Comparison of ENCODE assay signal across 30 cellular contexts in the genomic region with DNA sequence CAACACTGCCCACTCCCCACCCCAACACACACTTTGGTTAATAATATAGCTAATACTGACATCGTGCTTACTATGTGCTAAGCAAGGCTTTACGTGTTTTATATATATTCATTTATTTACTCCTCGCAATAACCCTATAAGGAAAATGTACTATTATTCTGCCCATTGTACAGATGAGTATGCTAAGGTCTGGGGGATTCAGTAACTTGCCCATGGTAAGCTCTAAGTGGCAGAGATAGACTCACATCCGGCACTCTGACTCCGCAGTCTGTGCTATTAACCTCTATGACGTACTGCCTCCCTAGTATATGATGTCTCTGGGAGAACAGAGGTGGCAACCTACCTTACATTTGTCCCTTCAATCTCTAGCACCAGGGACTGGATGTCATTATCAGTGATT.
"Had no signal": no experiment of that assay in that cellular context is flagged by ENCODE, and none has a peak within 500 bp of the region (broad histone marks: within the 10 kb centered on the region; RNA-seq: fewer than 3 reads in every experiment).

No MANE protein-coding gene starts in this region.

- ATAC-seq: activated naive CD8-positive, alpha-beta T cell treated with anti-CD3 and anti-CD28 coated beads, Interleukin-2, amount 50 U/mL, for 24 hours; naive thymus-derived CD4-positive, alpha-beta T cell; stimulated activated naive B cell treated with anti-CD40 and anti-IgM and Interleukin-4, amounts not matched to agents 10 μg/mL and 1 μg/mL and 100 μg/mL, for 72 hours had no signal

- H3K4me3 Mint-ChIP-seq: activated CD4-positive, alpha-beta memory T cell treated with anti-CD3 and anti-CD28 coated beads for 36 hours; activated CD4-positive, alpha-beta T cell treated with anti-CD3 and anti-CD28 coated beads, Interleukin-2, amount 10 ng/mL, durations not matched to agents 24 days and 14 days; activated naive CD4-positive, alpha-beta T cell treated with anti-CD3 and anti-CD28 coated beads, Interleukin-2, amount 50 U/mL, for 24 hours; activated naive CD8-positive, alpha-beta T cell treated with anti-CD3 and anti-CD28 coated beads, Interleukin-2, amount 50 U/mL, for 24 hours; activated T-cell treated with anti-CD3 and anti-CD28 coated beads, Interleukin-2, amount 50 U/mL, for 24 hours; mesothelial cell of epicardium; naive thymus-derived CD4-positive, alpha-beta T cell; stimulated activated naive B cell treated with anti-CD40 and anti-IgM and Interleukin-4, amounts not matched to agents 10 μg/mL and 1 μg/mL and 100 μg/mL, for 72 hours; T-helper 1 cell treated with Interleukin-12 subunit alpha and Interleukin-12 subunit beta and Interleukin-4 antibody, amounts not matched to agents 30 μg/mL and 1 μg/mL, for 36 hours had no signal

- H3K36me3 ChIP-seq: ovary had no signal

- H3K27me3 Mint-ChIP-seq: activated CD4-positive, alpha-beta memory T cell treated with anti-CD3 and anti-CD28 coated beads for 36 hours; activated CD4-positive, alpha-beta T cell treated with anti-CD3 and anti-CD28 coated beads, Interleukin-2, amount 10 ng/mL, durations not matched to agents 24 days and 14 days; activated naive CD4-positive, alpha-beta T cell treated with anti-CD3 and anti-CD28 coated beads, Interleukin-2, amount 50 U/mL, for 24 hours; activated naive CD8-positive, alpha-beta T cell treated with anti-CD3 and anti-CD28 coated beads, Interleukin-2, amount 50 U/mL, for 24 hours; activated T-cell treated with anti-CD3 and anti-CD28 coated beads, Interleukin-2, amount 50 U/mL, for 24 hours; naive thymus-derived CD4-positive, alpha-beta T cell; progenitor cell of endocrine pancreas; stimulated activated naive B cell treated with anti-CD40 and anti-IgM and Interleukin-4, amounts not matched to agents 10 μg/mL and 1 μg/mL and 100 μg/mL, for 72 hours had no signal

- H3K27ac ChIP-seq: ovary, stomach, suprapubic skin, tibial artery had no signal

- FAIRE-seq: bronchial epithelial cell, colon, small intestine had no signal

- H3K9me3 Mint-ChIP-seq: activated CD4-positive, alpha-beta memory T cell treated with anti-CD3 and anti-CD28 coated beads for 36 hours; activated CD4-positive, alpha-beta T cell treated with anti-CD3 and anti-CD28 coated beads, Interleukin-2, amount 10 ng/mL, durations not matched to agents 24 days and 14 days; activated naive CD4-positive, alpha-beta T cell treated with anti-CD3 and anti-CD28 coated beads, Interleukin-2, amount 50 U/mL, for 24 hours; activated naive CD8-positive, alpha-beta T cell treated with anti-CD3 and anti-CD28 coated beads, Interleukin-2, amount 50 U/mL, for 24 hours; activated T-cell treated with anti-CD3 and anti-CD28 coated beads, Interleukin-2, amount 50 U/mL, for 24 hours; T-helper 1 cell treated with Interleukin-12 subunit alpha and Interleukin-12 subunit beta and Interleukin-4 antibody, amounts not matched to agents 30 μg/mL and 1 μg/mL, for 36 hours had no signal

- H3K4me3 ChIP-seq: ovary, sigmoid colon, stomach, suprapubic skin, tibial artery had no signal

- H3K27ac Mint-ChIP-seq: activated CD4-positive, alpha-beta memory T cell treated with anti-CD3 and anti-CD28 coated beads for 36 hours; activated CD4-positive, alpha-beta T cell treated with anti-CD3 and anti-CD28 coated beads, Interleukin-2, amount 10 ng/mL, durations not matched to agents 24 days and 14 days; activated naive CD4-positive, alpha-beta T cell treated with anti-CD3 and anti-CD28 coated beads, Interleukin-2, amount 50 U/mL, for 24 hours; activated naive CD8-positive, alpha-beta T cell treated with anti-CD3 and anti-CD28 coated beads, Interleukin-2, amount 50 U/mL, for 24 hours; activated T-cell treated with anti-CD3 and anti-CD28 coated beads, Interleukin-2, amount 50 U/mL, for 24 hours; mesothelial cell of epicardium; progenitor cell of endocrine pancreas; stimulated activated naive B cell treated with anti-CD40 and anti-IgM and Interleukin-4, amounts not matched to agents 10 μg/mL and 1 μg/mL and 100 μg/mL, for 72 hours had no signal

- DNase-seq: activated CD4-positive, alpha-beta memory T cell treated with anti-CD3 and anti-CD28 coated beads for 36 hours; activated CD4-positive, alpha-beta T cell treated with anti-CD3 and anti-CD28 coated beads, Interleukin-2, amount 10 ng/mL, durations not matched to agents 24 days and 14 days; activated CD4-positive, CD25-positive, alpha-beta regulatory T cell treated with anti-CD3 and anti-CD28 coated beads, Interleukin-2, amount 50 U/mL, for 72 hours; activated CD8-positive, alpha-beta memory T cell treated with anti-CD3 and anti-CD28 coated beads, Interleukin-2, amount 50 U/mL, for 4 hours; activated naive CD8-positive, alpha-beta T cell treated with anti-CD3 and anti-CD28 coated beads, Interleukin-2, amount 50 U/mL, for 24 hours; activated T-cell treated with anti-CD3 and anti-CD28 coated beads, Interleukin-2, amount 50 U/mL, for 24 hours; amygdala; effector CD8-positive, alpha-beta T cell; foreskin fibroblast; head of caudate nucleus; mammary epithelial cell; naive thymus-derived CD4-positive, alpha-beta T cell; ovary; sigmoid colon; small intestine; stimulated activated CD4-positive, alpha-beta T cell treated with anti-CD3 and anti-CD28 coated beads, Interleukin-1b, Interleukin-23, amount 100 ng/mL, for 48 hours; stimulated activated CD4-positive, alpha-beta T cell treated with anti-CD3 and anti-CD28 coated beads, Interleukin-4, amount 100 ng/mL, for 4 hours; stimulated activated CD8-positive, alpha-beta memory T cell treated with anti-CD3 and anti-CD28 coated beads, Interleukin-4, amount 100 ng/mL, for 48 hours; stimulated activated naive B cell treated with anti-CD40 and anti-IgM and Interleukin-4, amounts not matched to agents 10 μg/mL and 1 μg/mL and 100 μg/mL, for 72 hours; stomach; SW 1271; T-helper 9 cell; tibial artery had no signal

- H3K27me3 ChIP-seq: ovary, sigmoid colon, stomach, suprapubic skin, tibial artery had no signal

- H3K9me3 ChIP-seq: ovary, sigmoid colon, stomach, suprapubic skin, tibial artery had no signal
